Comparison of ENCODE assay signal across 24 cellular contexts in genomic region chr3:157551961-157552360, GRCh38. TPM values are rescaled to one million over a fixed set of nuclear protein-coding genes. Genes with fewer than 3 reads are reported as not detected.
DNase-seq lines count a peak whose midpoint lies in the region; ATAC-seq, FAIRE-seq and TF ChIP-seq lines count a peak whose summit lies in the region.
"Had no signal": no experiment of that assay in that cellular context is flagged by ENCODE, and none has a peak within 500 bp of the region (broad histone marks: within the 10 kb centered on the region; RNA-seq: fewer than 3 reads in every experiment).

No MANE protein-coding gene starts in this region.

- peaks cover 9% of the 10 kb centered on the region for H3K9me3 Mint-ChIP-seq in nephron progenitor cell

- no peaks in the 10 kb centered on the region for H3K4me1 ChIP-seq in GM12878 (ENCODE audit: control insufficient read depth, insufficient read depth, low read length)
- H3K4me1 ChIP-seq in colonic mucosa, result no peaks in the 10 kb centered on the region
- no peaks in the 10 kb centered on the region for H3K4me1 ChIP-seq in lower lobe of right lung
- H3K4me1 ChIP-seq: SJCRH30 had no signal

- SMC1A ChIA-PET in GM12878 (lab: Charles Lee; ENCODE audit: uncharacterized antibody, unreplicated experiment), result interaction anchor here (0.8 to 1.4 kb wide), 3 partner anchors 11 to 19 kb away, joined by 3 to 4 read pairs (median 3); no protein-coding TSS in a partner anchor

- RAD21 ChIA-PET in GM12878 (lab: Charles Lee; ENCODE audit: unreplicated experiment), result interaction anchor here (1.8 kb wide), 1 partner anchor 19 kb away, joined by 4 read pairs; no protein-coding TSS in a partner anchor

- H3K4me3 ChIP-seq in GM12878 (no peak overlapping the region), colonic mucosa (no peak overlapping the region), lower lobe of right lung (no peak overlapping the region)
- H3K4me3 ChIP-seq: SJCRH30 had no signal

- 0% methylated on average over 1 of the region's 1 CpG for WGBS in GM12878 (ENCODE audit: insufficient coverage, insufficient replicate concordance, low lambda C conversion rate, missing lambda C conversion rate)

- no peak overlapping the region for H3K9ac ChIP-seq in GM12878 (ENCODE audit: control insufficient read depth, insufficient read depth, low read length)
- H3K9ac ChIP-seq in colonic mucosa (ENCODE audit: low read depth in 2 of 2, low read length in 2 of 2), result no peak overlapping the region

- no TSS peak for BruUV-seq in GM12878 (replicated peaks; lab: Mats Ljungman, UMichigan)

- H3K27me3 ChIP-seq in GM12878 (replicated peaks in 1 of 2; ENCODE audit: control insufficient read depth in 2 of 2, insufficient read depth in 2 of 2, low read length in 1 of 2), result no peaks in the 10 kb centered on the region
- no peaks in the 10 kb centered on the region for H3K27me3 ChIP-seq in colonic mucosa
- no peaks in the 10 kb centered on the region for H3K27me3 ChIP-seq in lower lobe of right lung (ENCODE audit: low read depth)
- H3K27me3 ChIP-seq: SJCRH30 had no signal

- no peaks in the 10 kb centered on the region for H3K36me3 Mint-ChIP-seq in nephron progenitor cell (ENCODE audit: low read depth)

- no peaks in the 10 kb centered on the region for H3K4me1 Mint-ChIP-seq in nephron progenitor cell
- H3K4me1 Mint-ChIP-seq: CD8-positive, alpha-beta memory T cell had no signal

- no peak for TF ChIP-seq POLR2A in GM12878 (IDR thresholded peaks at IDR 0.05; ENCODE audit: low read depth, low read length)

- TF ChIP-seq RAD21 in GM12878 (IDR thresholded peaks at IDR 0.05; ENCODE audit: insufficient read depth, low read depth, low read length), result no peak

- H3K27ac ChIP-seq in GM12878 (ENCODE audit: control insufficient read depth, insufficient read depth) (no peak overlapping the region), colonic mucosa (no peak overlapping the region), lower lobe of right lung (no peak overlapping the region)
- H3K27ac ChIP-seq: SJCRH30 had no signal

- no peak for TF ChIP-seq EP300 in GM12878 (IDR thresholded peaks at IDR 0.05; ENCODE audit: borderline replicate concordance in 1 of 2, control insufficient read depth in 1 of 2, low read depth in 2 of 2, low read length in 2 of 2)

- no peak for FAIRE-seq in GM12878 (lab: Jason Lieb, UNC)
- FAIRE-seq: GM12892, HTR-8/SVneo had no signal

- no peak overlapping the region for H3K4me3 Mint-ChIP-seq in nephron progenitor cell
- H3K4me3 Mint-ChIP-seq: CD8-positive, alpha-beta memory T cell; IgD-negative memory B cell had no signal

- peaks cover 9% of the 10 kb centered on the region for H3K27me3 Mint-ChIP-seq in nephron progenitor cell (ENCODE audit: low read depth, poor library complexity)

- H3K36me3 ChIP-seq in GM12878 (ENCODE audit: control insufficient read depth in 2 of 2, insufficient read depth in 2 of 2, low read length in 1 of 2), result no peaks in the 10 kb centered on the region
- H3K36me3 ChIP-seq in colonic mucosa, result no peaks in the 10 kb centered on the region
- H3K36me3 ChIP-seq in lower lobe of right lung, result no peaks in the 10 kb centered on the region
- H3K36me3 ChIP-seq: SJCRH30 had no signal

- H2AFZ ChIP-seq in GM12878 (ENCODE audit: control insufficient read depth, low read depth, low read length), result no peak overlapping the region

- no peak overlapping the region for H3K4me2 ChIP-seq in GM12878 (ENCODE audit: control insufficient read depth, insufficient read depth)

- no peaks in the 10 kb centered on the region for H3K9me3 ChIP-seq in GM12878 (replicated peaks; ENCODE audit: control insufficient read depth, insufficient read depth, low read length)
- H3K9me3 ChIP-seq in colonic mucosa, result no peaks in the 10 kb centered on the region
- H3K9me3 ChIP-seq in lower lobe of right lung, result no peaks in the 10 kb centered on the region
- H3K9me3 ChIP-seq: SJCRH30 had no signal

- DNase-seq in GM12878 (ENCODE audit: low read depth, low spot score) (no peak), colonic mucosa (no peak), nephron progenitor cell (no peak), lower lobe of right lung (no peak)
- DNase-seq: ACHN; C1 segment of cervical spinal cord; CD8-positive, alpha-beta memory T cell; DMS53; EL; GOT3; Karpas-422; NCI-H1048; NCI-H1436; NCI-H1930; NCI-H226; NCI-H524 treated with DMSO at 0.1 percent for 48 hours; SJCRH30 had no signal

- TF ChIP-seq CTCF in GM12878 (IDR thresholded peaks at IDR 0.05 in 2 of 3, conservative IDR thresholded peaks at IDR 0.05 in 1 of 3; ENCODE audit: control insufficient read depth in 2 of 3, extremely low read depth in 1 of 3, insufficient read depth in 1 of 3, low read depth in 3 of 3, low read length in 3 of 3), result no peak
- TF ChIP-seq CTCF in colonic mucosa (IDR thresholded peaks at IDR 0.05), result no peak
- no peak for TF ChIP-seq CTCF in nephron progenitor cell (IDR thresholded peaks at IDR 0.05)
- no peak for TF ChIP-seq CTCF in lower lobe of right lung (IDR thresholded peaks at IDR 0.05)

- intact Hi-C loops in GM12878 (cut with micrococcal nuclease; ENCODE audit: unreplicated experiment) (no loop called here), colonic mucosa (cut with DNase I) (no loop called here), lower lobe of right lung (cut with DNase I) (no loop called here)

- ATAC-seq in GM19395 (IDR thresholded peaks at IDR 0.05; ENCODE audit: unreplicated experiment) (peak; percentile 71), GM21529 (IDR thresholded peaks at IDR 0.05; ENCODE audit: unreplicated experiment) (peak; percentile 51), HG03442 (IDR thresholded peaks at IDR 0.05; ENCODE audit: unreplicated experiment) (peak; percentile 82), GM12878 (peak; percentile 29; the same call in 1 of the 3 replicates), lower lobe of right lung (no peak)
- ATAC-seq: Panc1 had no signal

- POLR2A ChIA-PET in GM12878 (lab: Charles Lee), result no interaction called here

- H3K79me2 ChIP-seq in GM12878 (ENCODE audit: control insufficient read depth, insufficient read depth, low read length), result no peaks in the 10 kb centered on the region

- CTCF ChIA-PET in GM12878 (lab: Yijun Ruan, JAX), result interaction anchor here (1.2 to 1.4 kb wide), 2 partner anchors 12 to 19 kb away, joined by 3 read pairs; no protein-coding TSS in a partner anchor

- H3K27ac Mint-ChIP-seq in nephron progenitor cell, result no peak overlapping the region
- H3K27ac Mint-ChIP-seq: CD8-positive, alpha-beta memory T cell; IgD-negative memory B cell had no signal

- in situ Hi-C loops in GM12878 (cut with MboI), result no loop called here

- no peaks in the 10 kb centered on the region for H4K20me1 ChIP-seq in GM12878 (ENCODE audit: control insufficient read depth, insufficient read depth)

TF ChIP-seq in GM12878, 131 proteins besides CTCF, POLR2A, EP300 and RAD21 (continues in another document):
- TF ChIP-seq SREBF2 (IDR thresholded peaks at IDR 0.05; ENCODE audit: low read length) (no peak), ZBTB40 (IDR thresholded peaks at IDR 0.05; ENCODE audit: borderline replicate concordance) (no peak), TARDBP (IDR thresholded peaks at IDR 0.05; ENCODE audit: borderline replicate concordance) (no peak), MYC (IDR thresholded peaks at IDR 0.05; ENCODE audit: insufficient read depth, insufficient read length, insufficient replicate concordance, low read length, severe bottlenecking) (no peak), ZNF274 (IDR thresholded peaks at IDR 0.05; ENCODE audit: insufficient read depth, insufficient read length) (no peak), CREM (IDR thresholded peaks at IDR 0.05; ENCODE audit: low read depth) (no peak)

RNA-seq across cellular contexts. Expression of gene VEPH1, which starts 48.7 kb away (rescaled TPM):
- total RNA-seq in GM12878 (2013; cell fraction: nucleolus; rRNA removed), result not detected in 2 replicates
- total RNA-seq in GM12878 (2014; rRNA removed) (0.17 TPM in 1 of 2 replicates, not detected in the other), GM12878 (2014; rRNA removed; fragmentation: Illumina TruSeq; extraction: Trizol) (not detected in 2 replicates), GM12878 (2021) (0.19 and 0.26 TPM in 2 replicates), colonic mucosa (1 to 10 TPM; 1.3 to 2.7 TPM), lower lobe of right lung (116 TPM)
- not detected for polyA plus RNA-seq in GM12878 (2011; ENCODE audit: low read depth)
- polyA plus RNA-seq in GM12878 (2011; rRNA removed) (not detected in 2 replicates), GM12878 (2014; fragmentation: Illumina TruSeq; extraction: Trizol) (0.04 TPM in 1 of 2 replicates, not detected in the other), GM12878 (2014; fragmentation: Nextera tagmentation; extraction: Ambion mirVana) (not detected), GM12878 (2014; rRNA removed) (not detected in 2 replicates), GM12878 (2016; fragmentation: Nextera tagmentation; extraction: Ambion mirVana) (not detected)
- not detected in 2 replicates for polyA plus RNA-seq in GM12878 (2011; cell fraction: cytosol; rRNA removed)
- polyA plus RNA-seq in GM12878 (2011; cell fraction: nucleus; rRNA removed), result not detected in 2 replicates
- polyA plus RNA-seq in GM12878 (2012), result not detected in 2 replicates
- not detected in 2 replicates for polyA minus RNA-seq in GM12878 (2011; rRNA and poly(A)+ RNA removed)
- not detected in 2 replicates for polyA minus RNA-seq in GM12878 (2011; cell fraction: cytosol; rRNA and poly(A)+ RNA removed)
- not detected in 2 replicates for polyA minus RNA-seq in GM12878 (2011; cell fraction: nucleus; rRNA and poly(A)+ RNA removed)
- total RNA-seq: CD8-positive, alpha-beta memory T cell; SJCRH30 had no signal
- polyA plus RNA-seq: CD8-positive, alpha-beta memory T cell; IgD-negative memory B cell had no signal

Comparison
In these comparisons a context has a peak if more than half of its experiments do, and no peak if none do; other contexts are left out.
1. ATAC-seq: peak in GM19395 (single experiment), GM21529 (single experiment), HG03442 (single experiment) and GM12878 (single experiment); none in lower lobe of right lung (0 of 2).
2. RNA of gene VEPH1, which starts 48.7 kb away (total RNA-seq): 116 TPM in lower lobe of right lung (single experiment); 1.3 to 2.7 TPM in colonic mucosa and 0.17 to 0.26 TPM in GM12878; every median in the first group is over 10 times any median in the second.